ENCODE assay signal across 8 cellular contexts in the genomic region with DNA sequence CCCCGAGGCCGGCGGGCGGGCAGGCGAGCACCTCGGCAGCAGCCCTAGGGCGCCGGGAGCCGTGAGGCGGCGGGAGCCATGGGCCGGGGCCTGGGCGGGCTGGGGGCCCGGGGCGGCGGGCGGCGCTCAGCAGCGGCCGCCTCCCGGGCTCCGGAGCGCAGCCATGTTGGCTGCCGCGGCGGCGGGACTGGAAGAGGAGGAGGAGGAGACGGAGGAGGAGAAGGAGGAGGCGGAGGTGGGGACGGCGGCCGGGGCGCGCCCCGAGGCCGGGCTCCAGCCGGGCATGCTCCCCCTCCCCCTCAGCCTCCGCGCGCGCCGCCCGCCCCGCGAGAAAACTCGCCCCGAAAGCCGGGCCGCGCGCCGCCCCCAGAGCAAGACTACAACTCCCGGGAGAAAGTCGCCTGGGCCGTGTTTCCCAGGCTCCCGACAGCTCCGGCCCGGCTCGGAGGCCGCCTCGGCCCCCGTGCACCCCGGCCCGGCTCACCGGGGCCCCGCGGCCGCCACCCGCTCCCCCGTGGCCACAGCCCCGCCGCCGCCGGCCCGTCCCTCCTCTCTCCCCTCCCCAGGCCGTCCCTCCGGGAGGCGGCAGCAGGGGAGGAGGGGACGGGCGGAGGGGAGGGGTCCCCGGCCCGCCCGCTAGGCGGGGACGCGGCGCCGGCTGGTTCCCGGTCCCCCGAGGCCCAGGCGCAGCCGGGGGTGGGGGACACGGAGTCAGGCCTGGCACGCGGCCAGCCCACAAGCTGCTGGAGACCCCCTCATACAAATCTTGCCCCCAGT. TPM values are rescaled to one million over a fixed set of nuclear protein-coding genes. Genes with fewer than 3 reads are reported as not detected.
DNase-seq lines count a peak whose midpoint lies in the region; ATAC-seq and TF ChIP-seq lines count a peak whose summit lies in the region.

A gene with protein sequence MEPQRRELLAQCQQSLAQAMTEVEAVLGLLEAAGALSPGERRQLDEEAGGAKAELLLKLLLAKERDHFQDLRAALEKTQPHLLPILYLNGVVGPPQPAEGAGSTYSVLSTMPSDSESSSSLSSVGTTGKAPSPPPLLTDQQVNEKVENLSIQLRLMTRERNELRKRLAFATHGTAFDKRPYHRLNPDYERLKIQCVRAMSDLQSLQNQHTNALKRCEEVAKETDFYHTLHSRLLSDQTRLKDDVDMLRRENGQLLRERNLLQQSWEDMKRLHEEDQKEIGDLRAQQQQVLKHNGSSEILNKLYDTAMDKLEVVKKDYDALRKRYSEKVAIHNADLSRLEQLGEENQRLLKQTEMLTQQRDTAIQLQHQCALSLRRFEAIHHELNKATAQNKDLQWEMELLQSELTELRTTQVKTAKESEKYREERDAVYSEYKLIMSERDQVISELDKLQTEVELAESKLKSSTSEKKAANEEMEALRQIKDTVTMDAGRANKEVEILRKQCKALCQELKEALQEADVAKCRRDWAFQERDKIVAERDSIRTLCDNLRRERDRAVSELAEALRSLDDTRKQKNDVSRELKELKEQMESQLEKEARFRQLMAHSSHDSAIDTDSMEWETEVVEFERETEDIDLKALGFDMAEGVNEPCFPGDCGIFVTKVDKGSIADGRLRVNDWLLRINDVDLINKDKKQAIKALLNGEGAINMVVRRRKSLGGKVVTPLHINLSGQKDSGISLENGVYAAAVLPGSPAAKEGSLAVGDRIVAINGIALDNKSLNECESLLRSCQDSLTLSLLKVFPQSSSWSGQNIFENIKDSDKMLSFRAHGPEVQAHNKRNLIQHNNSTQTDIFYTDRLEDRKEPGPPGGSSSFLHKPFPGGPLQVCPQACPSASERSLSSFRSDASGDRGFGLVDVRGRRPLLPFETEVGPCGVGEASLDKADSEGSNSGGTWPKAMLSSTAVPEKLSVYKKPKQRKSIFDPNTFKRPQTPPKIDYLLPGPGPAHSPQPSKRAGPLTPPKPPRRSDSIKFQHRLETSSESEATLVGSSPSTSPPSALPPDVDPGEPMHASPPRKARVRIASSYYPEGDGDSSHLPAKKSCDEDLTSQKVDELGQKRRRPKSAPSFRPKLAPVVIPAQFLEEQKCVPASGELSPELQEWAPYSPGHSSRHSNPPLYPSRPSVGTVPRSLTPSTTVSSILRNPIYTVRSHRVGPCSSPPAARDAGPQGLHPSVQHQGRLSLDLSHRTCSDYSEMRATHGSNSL (N-terminal part only) (minus strand): TSS at position 190 of the 777 bp plus-strand sequence. CDS start 235 bp downstream, outside the sequence.

- intact Hi-C loops in Right ventricle myocardium superior (cut with DNase I) = no loop called here

- peak within 1 kb of the TSS; percentile 42 for H3K27ac Mint-ChIP-seq in activated naive CD8-positive, alpha-beta T cell treated with anti-CD3 and anti-CD28 coated beads, Interleukin-2, amount 50 U/mL, for 24 hours

- H4K20me1 ChIP-seq in osteoblast (ENCODE audit: insufficient read depth, low read length) = peaks cover 36% of the 10 kb centered on the region

- DNase-seq in DMS 273 (lab: John Stamatoyannopoulos, UW; ENCODE audit: unreplicated experiment) (peak; percentile 65), DMS 273 treated with DMSO at 0.1 percent for 48 hours (lab: John Stamatoyannopoulos, UW) (no peak), NB4 (ENCODE audit: low read depth) (peak; percentile 67), Right ventricle myocardium superior (peak; percentile 79), osteoblast (ENCODE audit: insufficient read length, low spot score, missing footprints) (peak; percentile 95), inferior parietal cortex (ENCODE audit: extremely low spot score) (no peak)
- DNase-seq in activated naive CD8-positive, alpha-beta T cell treated with anti-CD3 and anti-CD28 coated beads, Interleukin-2, amount 50 U/mL, for 24 hours = peak; percentile 32

- peaks cover 21% of the 10 kb centered on the region for H3K4me1 ChIP-seq in osteoblast (ENCODE audit: insufficient read depth, low read length)

- peaks cover 46% of the 10 kb centered on the region for H3K27me3 Mint-ChIP-seq in activated naive CD8-positive, alpha-beta T cell treated with anti-CD3 and anti-CD28 coated beads, Interleukin-2, amount 50 U/mL, for 24 hours

- H3K36me3 ChIP-seq in osteoblast (ENCODE audit: insufficient read depth, low read length) = peaks cover 5% of the 10 kb centered on the region

- no peaks in the 10 kb centered on the region for H3K36me3 Mint-ChIP-seq in activated naive CD8-positive, alpha-beta T cell treated with anti-CD3 and anti-CD28 coated beads, Interleukin-2, amount 50 U/mL, for 24 hours (ENCODE audit: low read depth)

- H3K4me1 Mint-ChIP-seq in activated naive CD8-positive, alpha-beta T cell treated with anti-CD3 and anti-CD28 coated beads, Interleukin-2, amount 50 U/mL, for 24 hours = peaks cover 8% of the 10 kb centered on the region

- H2AFZ ChIP-seq in osteoblast (ENCODE audit: low read length) = peak within 1 kb of the TSS; percentile 83

- TF ChIP-seq CTCF in NB4 (IDR thresholded peaks at IDR 0.05; ENCODE audit: low read depth, low read length) (no peak), osteoblast (IDR thresholded peaks at IDR 0.05; ENCODE audit: extremely low read depth, low read depth, low read length) (no peak)

- H3K4me3 ChIP-seq in NB4 (ENCODE audit: low read depth, low read length) (peak within 1 kb of the TSS; percentile 54), osteoblast (ENCODE audit: insufficient read depth, low read length) (peak within 1 kb of the TSS; percentile 84)

- H3K79me2 ChIP-seq in osteoblast (ENCODE audit: insufficient read depth, low read length) = peaks cover 40% of the 10 kb centered on the region

- peak within 1 kb of the TSS; percentile 48 for H3K27ac ChIP-seq in osteoblast (ENCODE audit: low read depth, low read length)

- no peaks in the 10 kb centered on the region for H3K9me3 Mint-ChIP-seq in activated naive CD8-positive, alpha-beta T cell treated with anti-CD3 and anti-CD28 coated beads, Interleukin-2, amount 50 U/mL, for 24 hours

- ATAC-seq in GM21786 (IDR thresholded peaks at IDR 0.05; ENCODE audit: unreplicated experiment) (peak; percentile 49), Right ventricle myocardium superior (ENCODE audit: poor library complexity) (peak; percentile 90)
- peak; percentile 42 for ATAC-seq in activated naive CD8-positive, alpha-beta T cell treated with anti-CD3 and anti-CD28 coated beads, Interleukin-2, amount 50 U/mL, for 24 hours

- peak within 1 kb of the TSS; percentile 99 for H3K4me2 ChIP-seq in osteoblast (ENCODE audit: insufficient read depth, low read length)

- H3K27me3 ChIP-seq in osteoblast (ENCODE audit: insufficient read depth, low read length) = peaks cover 16% of the 10 kb centered on the region

- no peaks in the 10 kb centered on the region for H3K9me3 ChIP-seq in osteoblast (ENCODE audit: low read depth, low read length)

- H3K4me3 Mint-ChIP-seq in activated naive CD8-positive, alpha-beta T cell treated with anti-CD3 and anti-CD28 coated beads, Interleukin-2, amount 50 U/mL, for 24 hours = peak within 1 kb of the TSS; percentile 71

- TF ChIP-seq POLR2A in NB4 (IDR thresholded peaks at IDR 0.05; ENCODE audit: extremely low read depth, insufficient read length) = peak; percentile 38

RNA-seq across cellular contexts. Expression of the gene that starts here (rescaled TPM):
- total RNA-seq in Right ventricle myocardium superior = 8.8 TPM
- 51.4 and 51.6 TPM in 2 replicates for total RNA-seq in osteoblast

Comparison
In these comparisons a context has a peak if more than half of its experiments do, and no peak if none do; other contexts are left out.
1. DNase-seq: peak in DMS 273 (single experiment), NB4 (single experiment), activated naive CD8-positive, alpha-beta T cell treated with anti-CD3 and anti-CD28 coated beads, Interleukin-2, amount 50 U/mL, for 24 hours (single experiment), Right ventricle myocardium superior (single experiment) and osteoblast (single experiment); none in DMS 273 treated with DMSO at 0.1 percent for 48 hours (single experiment) and inferior parietal cortex (single experiment).
2. Peak in every context shown above with its lines, with median percentiles within 50 percentile points of each other: ATAC-seq.